8 cellular contexts compared by ENCODE assay signal in genomic region chr2:98634406-98635092, GRCh38. TPM values are rescaled to one million over a fixed set of nuclear protein-coding genes. Genes with fewer than 3 reads are reported as not detected.
DNase-seq lines count a peak whose midpoint lies in the region; ATAC-seq and TF ChIP-seq lines count a peak whose summit lies in the region.

No MANE protein-coding gene starts in this region.

- H3K4me1 ChIP-seq in OCI-LY3 (ENCODE audit: low read length) (peaks cover 8% of the 10 kb centered on the region), neural progenitor cell (peaks cover 4% of the 10 kb centered on the region), adrenal gland (replicated peaks in 1 of 2) (no peaks in the 10 kb centered on the region)

- H3K9me3 ChIP-seq in OCI-LY3 (ENCODE audit: insufficient read depth, low read length) (no peaks in the 10 kb centered on the region), neural progenitor cell (ENCODE audit: low read depth) (no peaks in the 10 kb centered on the region), adrenal gland (replicated peaks in 1 of 3) (no peaks in the 10 kb centered on the region)

- no peak overlapping the region for H3K4me3 ChIP-seq in OCI-LY3 (ENCODE audit: low read length)
- H3K4me3 ChIP-seq in neural progenitor cell: no peak overlapping the region
- no peak overlapping the region for H3K4me3 ChIP-seq in adrenal gland

- H3K79me2 ChIP-seq in OCI-LY3 (ENCODE audit: low read length): no peaks in the 10 kb centered on the region
- H3K79me2 ChIP-seq in neural progenitor cell (ENCODE audit: low read depth): no peaks in the 10 kb centered on the region

- H3K36me3 ChIP-seq in OCI-LY3 (replicated peaks; ENCODE audit: low read depth, low read length) (no peaks in the 10 kb centered on the region), neural progenitor cell (no peaks in the 10 kb centered on the region), adrenal gland (replicated peaks in 1 of 2) (no peaks in the 10 kb centered on the region)

- H3K4me1 Mint-ChIP-seq in activated naive CD8-positive, alpha-beta T cell treated with anti-CD3 and anti-CD28 coated beads, Interleukin-2, amount 50 U/mL, for 24 hours: peaks cover 34% of the 10 kb centered on the region
- H3K4me1 Mint-ChIP-seq in neural progenitor cell: peaks cover 6% of the 10 kb centered on the region

- H3K4me2 ChIP-seq in OCI-LY3 (ENCODE audit: low read length) (no peak overlapping the region), neural progenitor cell (peak overlapping the region; percentile 13)

- H4K20me1 ChIP-seq in OCI-LY3 (ENCODE audit: insufficient read depth, low read length) (no peaks in the 10 kb centered on the region), neural progenitor cell (ENCODE audit: low read depth) (no peaks in the 10 kb centered on the region)

- H3K27ac ChIP-seq in OCI-LY3 (ENCODE audit: low read length) (no peak overlapping the region), neural progenitor cell (peak overlapping the region; percentile 18), adrenal gland (no peak overlapping the region)

- TF ChIP-seq POLR2A in adrenal gland (IDR thresholded peaks at IDR 0.05): no peak

- peak overlapping the region; percentile 85 for H3K27ac Mint-ChIP-seq in activated naive CD8-positive, alpha-beta T cell treated with anti-CD3 and anti-CD28 coated beads, Interleukin-2, amount 50 U/mL, for 24 hours
- no peak overlapping the region for H3K27ac Mint-ChIP-seq in neural progenitor cell

- H3K4me3 Mint-ChIP-seq in activated naive CD8-positive, alpha-beta T cell treated with anti-CD3 and anti-CD28 coated beads, Interleukin-2, amount 50 U/mL, for 24 hours: peak overlapping the region; percentile 37
- no peak overlapping the region for H3K4me3 Mint-ChIP-seq in neural progenitor cell

- intact Hi-C loops in adrenal gland (cut with DNase I): no loop called here
- intact Hi-C loops in cardiac septum (cut with DNase I): no loop called here

- peaks cover 20% of the 10 kb centered on the region for H3K36me3 Mint-ChIP-seq in activated naive CD8-positive, alpha-beta T cell treated with anti-CD3 and anti-CD28 coated beads, Interleukin-2, amount 50 U/mL, for 24 hours (ENCODE audit: low read depth)
- no peaks in the 10 kb centered on the region for H3K36me3 Mint-ChIP-seq in neural progenitor cell

- peaks cover 8% of the 10 kb centered on the region for H3F3A ChIP-seq in neural progenitor cell (ENCODE audit: low read depth)

- no peak overlapping the region for H2AFZ ChIP-seq in OCI-LY3 (ENCODE audit: low read depth, low read length)
- H2AFZ ChIP-seq in neural progenitor cell (replicated peaks): peak overlapping the region; percentile 22

- 77 to 85% (median 81%) methylated on average over 9 of the region's 9 CpGs for WGBS in adrenal gland, 4 donors

- H3K27me3 ChIP-seq in OCI-LY3 (ENCODE audit: low read depth, low read length): no peaks in the 10 kb centered on the region
- H3K27me3 ChIP-seq in neural progenitor cell: no peaks in the 10 kb centered on the region
- H3K27me3 ChIP-seq in adrenal gland: no peaks in the 10 kb centered on the region

- peak; percentile 24 for DNase-seq in ELR (ENCODE audit: low read depth)
- peak; percentile 60 for DNase-seq in activated naive CD8-positive, alpha-beta T cell treated with anti-CD3 and anti-CD28 coated beads, Interleukin-2, amount 50 U/mL, for 24 hours
- DNase-seq in neural progenitor cell (ENCODE audit: low spot score): peak; percentile 65
- no peak for DNase-seq in SK-N-DZ (ENCODE audit: low spot score)
- DNase-seq in adrenal gland: no peak
- no peak for DNase-seq in cerebellar nuclear complex (lab: John Stamatoyannopoulos, UW)
- DNase-seq in cardiac septum (ENCODE audit: low spot score): no peak

- H3K9ac ChIP-seq in OCI-LY3 (ENCODE audit: low read length) (no peak overlapping the region), neural progenitor cell (no peak overlapping the region)

- TF ChIP-seq CTCF in OCI-LY3 (IDR thresholded peaks at IDR 0.05; ENCODE audit: low read depth, low read length) (peak; percentile 42), neural progenitor cell (IDR thresholded peaks at IDR 0.05) (peak; percentile 65), adrenal gland (IDR thresholded peaks at IDR 0.05) (no peak)

- no peaks in the 10 kb centered on the region for H3K27me3 Mint-ChIP-seq in activated naive CD8-positive, alpha-beta T cell treated with anti-CD3 and anti-CD28 coated beads, Interleukin-2, amount 50 U/mL, for 24 hours
- H3K27me3 Mint-ChIP-seq in neural progenitor cell (ENCODE audit: insufficient read depth, low read depth): no peaks in the 10 kb centered on the region

- peak; percentile 71 for ATAC-seq in activated naive CD8-positive, alpha-beta T cell treated with anti-CD3 and anti-CD28 coated beads, Interleukin-2, amount 50 U/mL, for 24 hours

- H3K9me3 Mint-ChIP-seq in activated naive CD8-positive, alpha-beta T cell treated with anti-CD3 and anti-CD28 coated beads, Interleukin-2, amount 50 U/mL, for 24 hours: no peaks in the 10 kb centered on the region
- no peaks in the 10 kb centered on the region for H3K9me3 Mint-ChIP-seq in neural progenitor cell

RNA-seq across cellular contexts. Expression of gene UNC50, which starts 26.2 kb away (rescaled TPM):
- total RNA-seq in neural progenitor cell (ENCODE audit: low replicate concordance) (54.4 and 74.6 TPM in 2 replicates), adrenal gland (10 to 100 TPM; 48.6 to 72.4 (median 55.1) TPM), cardiac septum (27.9 TPM)
- 60.9 and 61.8 TPM in 2 replicates for polyA plus RNA-seq in SK-N-DZ (2014; cell fraction: cytosol; rRNA removed)
- polyA plus RNA-seq in SK-N-DZ (2014; cell fraction: nucleus; rRNA removed): 40.1 and 61.7 TPM in 2 replicates
- polyA plus RNA-seq in adrenal gland: 10 to 100 TPM; 43.5 to 75.1 (median 50.3) TPM

RNA-seq across cellular contexts. Expression of gene COA5, which starts 26.2 kb away (rescaled TPM):
- 62.3 and 110 TPM in 2 replicates for total RNA-seq in neural progenitor cell (ENCODE audit: low replicate concordance)
- polyA plus RNA-seq in SK-N-DZ (2014; cell fraction: cytosol; rRNA removed): 89.9 and 107 TPM in 2 replicates
- polyA plus RNA-seq in SK-N-DZ (2014; cell fraction: nucleus; rRNA removed): 156 and 185 TPM in 2 replicates
- total RNA-seq in adrenal gland: 10 to 100 TPM; 18.9 to 70.0 (median 36.6) TPM
- 10 to 100 TPM; 36.5 to 76.0 (median 57.0) TPM for polyA plus RNA-seq in adrenal gland
- 28.3 TPM for total RNA-seq in cardiac septum

Comparison
In these comparisons a context has a peak if more than half of its experiments do, and no peak if none do; other contexts are left out.
1. DNase-seq: peak in ELR (single experiment), activated naive CD8-positive, alpha-beta T cell treated with anti-CD3 and anti-CD28 coated beads, Interleukin-2, amount 50 U/mL, for 24 hours (single experiment) and neural progenitor cell (single experiment); none in SK-N-DZ (single experiment), adrenal gland (0 of 7), cerebellar nuclear complex (0 of 2) and cardiac septum (single experiment).
2. CTCF ChIP-seq: peak in OCI-LY3 (single experiment) and neural progenitor cell (single experiment); none in adrenal gland (0 of 6).